9 cellular contexts compared by ENCODE assay signal in genomic region chrX:104195489-104196084, GRCh38. TPM values are rescaled to one million over a fixed set of nuclear protein-coding genes. Genes with fewer than 3 reads are reported as not detected.
DNase-seq lines count a peak whose midpoint lies in the region; FAIRE-seq lines count a peak whose summit lies in the region.
"Had no signal": no experiment of that assay in that cellular context is flagged by ENCODE, and none has a peak within 500 bp of the region (broad histone marks: within the 10 kb centered on the region; RNA-seq: fewer than 3 reads in every experiment).

No MANE protein-coding gene starts in this region.

- H3K9me3 Mint-ChIP-seq in activated CD4-positive, alpha-beta T cell treated with anti-CD3 and anti-CD28 coated beads, Interleukin-2, amount 10 ng/mL, durations not matched to agents 7 days and 5 days = no peaks in the 10 kb centered on the region

- POLR2A ChIA-PET in activated CD4-positive, alpha-beta T cell treated with anti-CD3 and anti-CD28 coated beads, Interleukin-2, amount 10 ng/mL, durations not matched to agents 7 days and 5 days (lab: Charles Lee) = no interaction called here

- peaks cover 5% of the 10 kb centered on the region for H3K36me3 Mint-ChIP-seq in activated CD4-positive, alpha-beta T cell treated with anti-CD3 and anti-CD28 coated beads, Interleukin-2, amount 10 ng/mL, durations not matched to agents 7 days and 5 days (ENCODE audit: low read depth)

- CTCF ChIA-PET in activated CD4-positive, alpha-beta T cell treated with anti-CD3 and anti-CD28 coated beads, Interleukin-2, amount 10 ng/mL, durations not matched to agents 7 days and 5 days (lab: Charles Lee) = interaction anchor here (0.6 kb wide), 1 partner anchor 342 kb away, joined by 3 read pairs; no protein-coding TSS in a partner anchor

- peak; percentile 97 for FAIRE-seq in colon (lab: Jason Lieb, UNC)

- DNase-seq in activated CD4-positive, alpha-beta T cell treated with anti-CD3 and anti-CD28 coated beads, Interleukin-2, amount 10 ng/mL, durations not matched to agents 7 days and 5 days = peak; percentile 12
- no peak for DNase-seq in activated CD4-positive, alpha-beta T cell treated with anti-CD3 and anti-CD28 coated beads for 48 hours
- DNase-seq in H4 (ENCODE audit: low spot score) (peak; percentile 2), NCI-H460 (ENCODE audit: extremely low read depth, low read depth) (peak; percentile 36), middle frontal gyrus (ENCODE audit: extremely low spot score, low spot score) (peak; percentile 6), T1000 (lab: John Stamatoyannopoulos, UW) (no peak)
- DNase-seq in activated CD4-positive, alpha-beta T cell treated with anti-CD3 and anti-CD28 coated beads, Interleukin-2, amount 50 U/mL, for 48 hours = no peak

- no peaks in the 10 kb centered on the region for H3K27me3 Mint-ChIP-seq in activated CD4-positive, alpha-beta T cell treated with anti-CD3 and anti-CD28 coated beads, Interleukin-2, amount 10 ng/mL, durations not matched to agents 7 days and 5 days

- H3K27ac Mint-ChIP-seq in activated CD4-positive, alpha-beta T cell treated with anti-CD3 and anti-CD28 coated beads, Interleukin-2, amount 10 ng/mL, durations not matched to agents 7 days and 5 days = no peak overlapping the region

- H3K4me3 Mint-ChIP-seq in activated CD4-positive, alpha-beta T cell treated with anti-CD3 and anti-CD28 coated beads, Interleukin-2, amount 10 ng/mL, durations not matched to agents 7 days and 5 days = no peak overlapping the region

- no peaks in the 10 kb centered on the region for H3K4me1 Mint-ChIP-seq in activated CD4-positive, alpha-beta T cell treated with anti-CD3 and anti-CD28 coated beads, Interleukin-2, amount 10 ng/mL, durations not matched to agents 7 days and 5 days

RNA-seq across cellular contexts. Expression of gene FAM199X, which starts 29.3 kb away (rescaled TPM):
- total RNA-seq in activated CD4-positive, alpha-beta T cell treated with anti-CD3 and anti-CD28 coated beads, Interleukin-2, amount 10 ng/mL, durations not matched to agents 7 days and 5 days = 10 to 100 TPM; 11.0 to 12.4 TPM
- 23.1 and 30.8 TPM in 2 replicates for total RNA-seq in H4 (2014; rRNA removed; shearing (Covaris generic))
- 32.2 and 36.4 TPM in 2 replicates for total RNA-seq in NCI-H460 (2014; rRNA removed; shearing (Covaris generic))
- polyA plus RNA-seq in NCI-H460 (2014; cell fraction: nucleus; rRNA removed) = 29.7 and 37.7 TPM in 2 replicates

RNA-seq across cellular contexts. Expression of gene SLC25A53, which starts 38.8 kb away (rescaled TPM):
- total RNA-seq in activated CD4-positive, alpha-beta T cell treated with anti-CD3 and anti-CD28 coated beads, Interleukin-2, amount 10 ng/mL, durations not matched to agents 7 days and 5 days = 10 to 100 TPM in 1 of 2 experiments, 1 to 10 TPM in 1; 6.3 to 10.3 TPM
- 4.1 and 4.4 TPM in 2 replicates for total RNA-seq in H4 (2014; rRNA removed; shearing (Covaris generic))
- 7.4 and 8.1 TPM in 2 replicates for total RNA-seq in NCI-H460 (2014; rRNA removed; shearing (Covaris generic))
- polyA plus RNA-seq in NCI-H460 (2014; cell fraction: nucleus; rRNA removed) = 5.8 and 11.8 TPM in 2 replicates

RNA-seq across cellular contexts. Expression of gene ESX1, which starts 59.1 kb away (rescaled TPM):
- total RNA-seq in activated CD4-positive, alpha-beta T cell treated with anti-CD3 and anti-CD28 coated beads, Interleukin-2, amount 10 ng/mL, durations not matched to agents 7 days and 5 days = not detected
- total RNA-seq in H4 (2014; rRNA removed; shearing (Covaris generic)) = 0.39 and 1.2 TPM in 2 replicates
- not detected in 2 replicates for total RNA-seq in NCI-H460 (2014; rRNA removed; shearing (Covaris generic))
- not detected in 2 replicates for polyA plus RNA-seq in NCI-H460 (2014; cell fraction: nucleus; rRNA removed)
- polyA plus RNA-seq: adipose tissue had no signal

Comparison
In these comparisons a context has a peak if more than half of its experiments do, and no peak if none do; other contexts are left out.
1. DNase-seq: peak in activated CD4-positive, alpha-beta T cell treated with anti-CD3 and anti-CD28 coated beads, Interleukin-2, amount 10 ng/mL, durations not matched to agents 7 days and 5 days (single experiment), H4 (single experiment), NCI-H460 (single experiment) and middle frontal gyrus (single experiment); none in activated CD4-positive, alpha-beta T cell treated with anti-CD3 and anti-CD28 coated beads for 48 hours (single experiment), T1000 (single experiment) and activated CD4-positive, alpha-beta T cell treated with anti-CD3 and anti-CD28 coated beads, Interleukin-2, amount 50 U/mL, for 48 hours (0 of 2).